ENCODE assay signal across 1 cellular context in genomic region chr16:55505333-55506015, GRCh38.
TF ChIP-seq lines count a peak whose summit lies in the region.

No MANE protein-coding gene starts in this region.

TF ChIP-seq in IMR-90, 13 proteins besides CTCF, POLR2A, EP300 and RAD21 (continued from another document):
- TF ChIP-seq USF2 (IDR thresholded peaks at IDR 0.05; ENCODE audit: low read depth, low read length): no peak
- TF ChIP-seq MXI1 (IDR thresholded peaks at IDR 0.05; ENCODE audit: borderline replicate concordance, low read depth, low read length): no peak
- no peak for TF ChIP-seq SMC3 (IDR thresholded peaks at IDR 0.05; ENCODE audit: low read depth, low read length)
- TF ChIP-seq NFE2L2 (IDR thresholded peaks at IDR 0.05; ENCODE audit: low read depth, low read length): no peak
- no peak for TF ChIP-seq FOS (IDR thresholded peaks at IDR 0.05; ENCODE audit: low read depth, low read length)
- TF ChIP-seq BHLHE40 (IDR thresholded peaks at IDR 0.05; ENCODE audit: low read depth, low read length): no peak
- no peak for TF ChIP-seq CEBPB (IDR thresholded peaks at IDR 0.05; ENCODE audit: low read depth, low read length)
- no peak for TF ChIP-seq ELK1 (IDR thresholded peaks at IDR 0.05; ENCODE audit: borderline replicate concordance, low read depth, low read length)
- TF ChIP-seq CHD1 (IDR thresholded peaks at IDR 0.05; ENCODE audit: low read depth, low read length): no peak
